In the genomic region with DNA sequence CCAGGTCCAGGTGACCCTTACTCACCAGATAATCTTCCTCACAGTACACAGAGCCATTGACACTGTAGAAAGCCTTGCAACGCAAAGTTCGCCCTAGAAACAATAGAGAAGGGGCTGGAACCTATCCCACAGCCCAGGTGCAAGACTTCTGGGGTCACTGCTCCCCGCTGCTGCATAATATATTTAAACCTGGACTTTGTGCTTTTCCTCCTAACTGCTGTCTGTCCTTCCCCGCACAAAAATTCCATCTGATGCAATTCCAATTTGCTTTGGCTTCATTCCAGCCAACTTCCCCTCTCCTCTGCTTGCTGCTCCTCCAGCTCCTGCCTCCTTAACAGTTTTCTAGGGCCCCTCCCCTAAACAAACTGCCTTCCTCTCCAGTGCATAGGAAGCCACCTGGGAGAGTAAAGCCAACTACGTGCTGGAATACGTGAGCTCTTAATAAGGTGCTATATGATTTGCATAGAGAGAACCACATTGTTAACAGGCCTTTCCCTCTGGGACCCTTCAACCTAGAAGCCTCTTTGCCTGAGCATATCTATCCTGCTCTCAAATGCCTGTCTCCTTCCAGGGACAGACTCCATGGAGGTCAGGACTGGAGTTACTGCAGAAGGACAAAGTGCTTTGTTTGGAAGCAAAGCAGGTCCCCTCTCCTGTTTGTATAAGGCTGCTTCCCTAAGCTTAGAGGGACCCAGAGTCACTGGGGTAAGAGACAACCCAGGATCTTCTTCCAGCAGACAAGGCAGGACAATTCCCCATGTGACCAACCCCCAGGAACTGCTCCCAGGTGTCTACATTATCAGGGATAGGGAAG, we compare ENCODE assay signal across 7 cellular contexts. TPM values are rescaled to one million over a fixed set of nuclear protein-coding genes. Genes with fewer than 3 reads are reported as not detected.
DNase-seq lines count a peak whose midpoint lies in the region; ATAC-seq and TF ChIP-seq lines count a peak whose summit lies in the region.
"Had no signal": no experiment of that assay in that cellular context is flagged by ENCODE, and none has a peak within 500 bp of the region (broad histone marks: within the 10 kb centered on the region; RNA-seq: fewer than 3 reads in every experiment).

No MANE protein-coding gene starts in this region.

- 28 to 33% methylated on average over 3 to 6 of the region's 6 CpGs for WGBS in transverse colon (ENCODE audit: low coverage in 1 of 2), 2 donors

- DNase-seq in NCI-H2107 treated with DMSO at 0.1 percent for 48 hours (lab: John Stamatoyannopoulos, UW; ENCODE audit: unreplicated experiment) (peak; percentile 83), NCI-H2107 (lab: John Stamatoyannopoulos, UW) (no peak), fibroblast of mammary gland (ENCODE audit: low read depth) (peak; percentile 46), transverse colon (peak; percentile 31), BE2C (no peak)

- H3K36me3 ChIP-seq in transverse colon (no peaks in the 10 kb centered on the region), BE2C (no peaks in the 10 kb centered on the region)

- H3K9me3 ChIP-seq in transverse colon = no peaks in the 10 kb centered on the region
- H3K9me3 ChIP-seq in BE2C = no peaks in the 10 kb centered on the region

- H3K4me3 ChIP-seq in fibroblast of mammary gland (ENCODE audit: control insufficient read depth, low read depth, low read length) = no peak overlapping the region
- no peak overlapping the region for H3K4me3 ChIP-seq in transverse colon
- H3K4me3 ChIP-seq in BE2C (ENCODE audit: low read depth, low read length) = no peak overlapping the region

- TF ChIP-seq CTCF in fibroblast of mammary gland (conservative IDR thresholded peaks at IDR 0.05; ENCODE audit: control insufficient read depth, insufficient read depth, low read depth, low read length) = no peak
- no peak for TF ChIP-seq CTCF in transverse colon (IDR thresholded peaks at IDR 0.05)
- no peak for TF ChIP-seq CTCF in BE2C (IDR thresholded peaks at IDR 0.05; ENCODE audit: low read depth, low read length)

- peaks cover 11 to 53% (median 37%) of the 10 kb centered on the region in 4 donors for H3K4me1 ChIP-seq in transverse colon
- H3K4me1 ChIP-seq in BE2C = peaks cover 16% of the 10 kb centered on the region

- intact Hi-C loops in transverse colon (cut with DNase I; ENCODE audit: low total_unique reads) = no loop called here

- ATAC-seq in GM18858 (IDR thresholded peaks at IDR 0.05; ENCODE audit: unreplicated experiment) = no peak

- peak overlapping the region; percentile 47 to 74 (median 62) for H3K27ac ChIP-seq in transverse colon
- H3K27ac ChIP-seq: KMS-11 had no signal

- TF ChIP-seq EP300 in transverse colon (IDR thresholded peaks at IDR 0.05; ENCODE audit: low read depth) = no peak

- in situ Hi-C loops in transverse colon (cut with MboI; ENCODE audit: low pct_ligation_motif_present in 1 of 4, low pct_unique_long_range_greater_than_20kb in 1 of 4, low sequenced_read_pairs in 3 of 4) = loop anchor here in 1 of 4 donors (10.0 kb wide), 1 partner anchor 88 kb away; no protein-coding TSS in a partner anchor

- TF ChIP-seq POLR2A in transverse colon (IDR thresholded peaks at IDR 0.05) = no peak

- H3K27me3 ChIP-seq in transverse colon (peaks cover 13% of the 10 kb centered on the region), BE2C (peaks cover 11% of the 10 kb centered on the region)

RNA-seq across cellular contexts. Expression of a gene that starts 5.5 kb away (rescaled TPM):
- 1 to 10 TPM in 3 of 4 donors, not detected in 1; 1.8 to 5.2 (median 3.7) TPM for total RNA-seq in transverse colon
- 1.7 TPM for polyA plus RNA-seq in BE2C (2012; ENCODE audit: insufficient read depth, insufficient read length, low read depth)

RNA-seq across cellular contexts. Expression of a gene that starts 19.9 kb away (rescaled TPM):
- total RNA-seq in transverse colon = 10 to 100 TPM; 66.2 to 98.9 (median 85.1) TPM
- 7.0 TPM for polyA plus RNA-seq in BE2C (2012; ENCODE audit: insufficient read depth, insufficient read length, low read depth)

RNA-seq across cellular contexts. Expression of a gene that starts 33.1 kb away (rescaled TPM):
- total RNA-seq in transverse colon = 10 to 100 TPM; 17.1 to 41.2 (median 23.9) TPM
- polyA plus RNA-seq in BE2C (2012; ENCODE audit: insufficient read depth, insufficient read length, low read depth) = 13.4 TPM

RNA-seq across cellular contexts. Expression of a gene that starts 47.7 kb away (rescaled TPM):
- total RNA-seq in transverse colon = 10 to 100 TPM; 32.2 to 92.3 (median 43.4) TPM
- 449 TPM for polyA plus RNA-seq in BE2C (2012; ENCODE audit: insufficient read depth, insufficient read length, low read depth)

RNA-seq across cellular contexts. Expression of a gene that starts 57.9 kb away (rescaled TPM):
- 10 to 100 TPM in 3 of 4 donors, 1 to 10 TPM in 1; 8.6 to 85.1 (median 42.5) TPM for total RNA-seq in transverse colon
- 636 TPM for polyA plus RNA-seq in BE2C (2012; ENCODE audit: insufficient read depth, insufficient read length, low read depth)

Comparison
In these comparisons a context has a peak if more than half of its experiments do, and no peak if none do; other contexts are left out.
1. DNase-seq: peak in NCI-H2107 treated with DMSO at 0.1 percent for 48 hours (single experiment), fibroblast of mammary gland (single experiment) and transverse colon (single experiment); none in NCI-H2107 (single experiment) and BE2C (single experiment).